28 cellular contexts compared by ENCODE assay signal in genomic region chr11:106679633-106680032, GRCh38.
"Had no signal": no experiment of that assay in that cellular context is flagged by ENCODE, and none has a peak within 500 bp of the region (broad histone marks: within the 10 kb centered on the region; RNA-seq: fewer than 3 reads in every experiment).

No MANE protein-coding gene starts in this region.

- H3K4me3 Mint-ChIP-seq: immature natural killer cell; mesothelial cell of epicardium; naive thymus-derived CD4-positive, alpha-beta T cell; natural killer cell treated with Interleukin-12 subunit alpha and Interleukin-12 subunit beta and Interleukin-15 and Interleukin-18, amount 100 ng/mL, for 72 hours; stimulated activated naive B cell treated with anti-CD40 and anti-IgM and Interleukin-4, amounts not matched to agents 10 μg/mL and 1 μg/mL and 100 μg/mL, for 72 hours had no signal

- H3K27me3 Mint-ChIP-seq: naive thymus-derived CD4-positive, alpha-beta T cell; natural killer cell treated with Interleukin-12 subunit alpha and Interleukin-12 subunit beta and Interleukin-15 and Interleukin-18, amount 100 ng/mL, for 72 hours; stimulated activated naive B cell treated with anti-CD40 and anti-IgM and Interleukin-4, amounts not matched to agents 10 μg/mL and 1 μg/mL and 100 μg/mL, for 72 hours had no signal

- H3K27ac Mint-ChIP-seq: immature natural killer cell; mesothelial cell of epicardium; naive thymus-derived CD4-positive, alpha-beta T cell; natural killer cell treated with Interleukin-12 subunit alpha and Interleukin-12 subunit beta and Interleukin-15 and Interleukin-18, amount 100 ng/mL, for 72 hours; stimulated activated naive B cell treated with anti-CD40 and anti-IgM and Interleukin-4, amounts not matched to agents 10 μg/mL and 1 μg/mL and 100 μg/mL, for 72 hours had no signal

- H3K36me3 Mint-ChIP-seq: immature natural killer cell; mesothelial cell of epicardium; naive thymus-derived CD4-positive, alpha-beta T cell; stimulated activated naive B cell treated with anti-CD40 and anti-IgM and Interleukin-4, amounts not matched to agents 10 μg/mL and 1 μg/mL and 100 μg/mL, for 72 hours had no signal

- H3K27me3 ChIP-seq: pancreas, stomach, suprapubic skin, tibial artery, upper lobe of right lung had no signal

- H3K4me1 ChIP-seq: left ventricle myocardium inferior, pancreas, prostate gland, stomach, suprapubic skin, tibial artery, upper lobe of right lung had no signal

- H3K4me1 Mint-ChIP-seq: immature natural killer cell; mesothelial cell of epicardium; naive thymus-derived CD4-positive, alpha-beta T cell; stimulated activated naive B cell treated with anti-CD40 and anti-IgM and Interleukin-4, amounts not matched to agents 10 μg/mL and 1 μg/mL and 100 μg/mL, for 72 hours had no signal

- H3K27ac ChIP-seq: left ventricle myocardium inferior, pancreas, prostate gland, skin epidermis, stomach, suprapubic skin, thoracic aorta, tibial artery, upper lobe of right lung had no signal

- DNase-seq: hypothalamus; immature natural killer cell; islet precursor cell; left ventricle myocardium inferior; mesendoderm; mucosa of descending colon; naive thymus-derived CD4-positive, alpha-beta T cell; nucleus accumbens; pancreas; retina; right cardiac atrium; stimulated activated CD4-positive, alpha-beta T cell treated with anti-CD3 and anti-CD28 coated beads, Interleukin-12 subunit alpha, Interleukin-12 subunit beta, amount 100 ng/mL, for 4 hours; stimulated activated CD4-positive, alpha-beta T cell treated with anti-CD3 and anti-CD28 coated beads, Interleukin-15, amount 100 ng/mL, for 24 hours; stimulated activated CD4-positive, alpha-beta T cell treated with anti-CD3 and anti-CD28 coated beads, Interleukin-2, amount 100 ng/mL, for 24 hours; stimulated activated CD4-positive, alpha-beta T cell treated with anti-CD3 and anti-CD28 coated beads, Interleukin-4, amount 100 ng/mL, for 1 hour; stimulated activated naive B cell treated with anti-CD40 and anti-IgM and Interleukin-4, amounts not matched to agents 10 μg/mL and 1 μg/mL and 100 μg/mL, for 72 hours; stimulated activated naive CD8-positive, alpha-beta T cell treated with anti-CD3 and anti-CD28 coated beads, Interleukin-15, Interleukin-2, amounts not matched to agents 100 U/mL and 50 U/mL, for 24 hours; stomach; tibial artery; trophoblast cell; upper lobe of right lung had no signal

- H3K9me3 ChIP-seq: left ventricle myocardium inferior, pancreas, prostate gland, stomach, suprapubic skin, thoracic aorta, tibial artery, upper lobe of right lung had no signal

- ATAC-seq: mucosa of descending colon; naive thymus-derived CD4-positive, alpha-beta T cell; natural killer cell treated with Interleukin-12 subunit alpha and Interleukin-12 subunit beta and Interleukin-15 and Interleukin-18, amount 100 ng/mL, for 72 hours; pancreas; right cardiac atrium; sciatic nerve; stimulated activated naive B cell treated with anti-CD40 and anti-IgM and Interleukin-4, amounts not matched to agents 10 μg/mL and 1 μg/mL and 100 μg/mL, for 72 hours; stimulated activated naive CD8-positive, alpha-beta T cell treated with anti-CD3 and anti-CD28 coated beads, Interleukin-15, Interleukin-2, amounts not matched to agents 100 U/mL and 50 U/mL, for 24 hours; upper lobe of right lung had no signal

- H3K9me3 Mint-ChIP-seq: mesothelial cell of epicardium; stimulated activated naive B cell treated with anti-CD40 and anti-IgM and Interleukin-4, amounts not matched to agents 10 μg/mL and 1 μg/mL and 100 μg/mL, for 72 hours had no signal
